12 cellular contexts compared by ENCODE assay signal in the genomic region with DNA sequence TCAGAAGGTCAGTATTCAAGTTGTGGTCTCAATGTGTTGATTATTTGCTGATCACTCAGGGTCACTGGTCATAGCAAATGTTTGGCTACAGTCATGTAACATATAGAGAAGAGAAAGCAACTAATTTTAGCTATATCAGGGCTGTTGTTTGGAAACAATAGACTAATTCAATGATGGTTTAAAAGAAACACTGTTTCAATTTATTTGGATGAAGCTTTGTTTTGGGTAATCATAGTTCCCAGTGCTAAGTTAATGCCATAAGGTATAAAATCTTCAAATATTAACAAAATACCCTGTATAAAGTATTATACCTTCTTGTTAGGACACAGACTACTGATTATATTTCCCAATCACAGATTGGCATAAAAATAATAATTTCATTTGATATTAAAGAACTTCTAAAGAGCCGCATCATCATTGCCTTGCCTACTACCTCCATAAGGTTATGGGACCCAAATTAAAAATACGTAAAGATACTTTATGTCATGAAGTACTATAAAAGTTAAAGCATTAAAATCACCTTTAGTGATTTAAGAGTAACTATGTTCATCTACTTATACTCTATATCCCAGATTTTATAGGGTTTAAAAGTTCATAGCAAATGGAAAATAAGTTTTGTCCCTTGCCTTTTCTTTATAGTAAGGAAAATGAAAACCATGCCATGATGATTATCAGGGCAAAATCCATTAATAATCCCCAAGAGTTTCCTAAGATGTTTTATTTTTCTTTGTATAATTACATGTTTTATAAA. TPM values are rescaled to one million over a fixed set of nuclear protein-coding genes. Genes with fewer than 3 reads are reported as not detected.
A peak's percentile ranks its signal among the peaks of the same experiment; 100 is the strongest.
DNase-seq lines count a peak whose midpoint lies in the region; ATAC-seq, FAIRE-seq and TF ChIP-seq lines count a peak whose summit lies in the region.
"Had no signal": no experiment of that assay in that cellular context is flagged by ENCODE, and none has a peak within 500 bp of the region (broad histone marks: within the 10 kb centered on the region; RNA-seq: fewer than 3 reads in every experiment).

No MANE protein-coding gene starts in this region.

- TF ChIP-seq CTCF in right atrium auricular region (IDR thresholded peaks at IDR 0.05) (no peak), kidney (IDR thresholded peaks at IDR 0.05; ENCODE audit: borderline replicate concordance, extremely low read depth, insufficient read depth) (no peak), upper lobe of left lung (IDR thresholded peaks at IDR 0.05) (no peak), endothelial cell (IDR thresholded peaks at IDR 0.05; ENCODE audit: unreplicated experiment) (no peak)

- no peak for TF ChIP-seq POLR2A in upper lobe of left lung (IDR thresholded peaks at IDR 0.05)

- H3K36me3 ChIP-seq in right atrium auricular region (no peaks in the 10 kb centered on the region), kidney (ENCODE audit: control insufficient read depth in 1 of 2, insufficient read depth in 2 of 2, low read length in 2 of 2) (no peaks in the 10 kb centered on the region), upper lobe of left lung (no peaks in the 10 kb centered on the region)

- FAIRE-seq in kidney (lab: Jason Lieb, UNC) = no peak

- peaks cover 27% of the 10 kb centered on the region for H3K36me3 Mint-ChIP-seq in activated naive CD8-positive, alpha-beta T cell treated with anti-CD3 and anti-CD28 coated beads, Interleukin-2, amount 10 ng/mL, durations not matched to agents 7 days and 5 days
- H3K36me3 Mint-ChIP-seq in endothelial cell (ENCODE audit: low read depth, unreplicated experiment) = no peaks in the 10 kb centered on the region

- H3K4me3 Mint-ChIP-seq in activated naive CD8-positive, alpha-beta T cell treated with anti-CD3 and anti-CD28 coated beads, Interleukin-2, amount 10 ng/mL, durations not matched to agents 7 days and 5 days = peak overlapping the region; percentile 52
- no peak overlapping the region for H3K4me3 Mint-ChIP-seq in endothelial cell (ENCODE audit: unreplicated experiment)

- ATAC-seq in left cardiac atrium (no peak), upper lobe of left lung (ENCODE audit: low FRiP score in 2 of 2) (no peak), GM18870 (IDR thresholded peaks at IDR 0.05; ENCODE audit: unreplicated experiment) (no peak)
- ATAC-seq in activated naive CD8-positive, alpha-beta T cell treated with anti-CD3 and anti-CD28 coated beads, Interleukin-2, amount 10 ng/mL, durations not matched to agents 7 days and 5 days (ENCODE audit: low read depth) = no peak
- ATAC-seq: left lobe of liver had no signal

- H3K27ac Mint-ChIP-seq in activated naive CD8-positive, alpha-beta T cell treated with anti-CD3 and anti-CD28 coated beads, Interleukin-2, amount 10 ng/mL, durations not matched to agents 7 days and 5 days = no peak overlapping the region
- no peak overlapping the region for H3K27ac Mint-ChIP-seq in endothelial cell (ENCODE audit: unreplicated experiment)

- H3K4me1 ChIP-seq in right atrium auricular region (peaks cover 0 to 84% of the 10 kb centered on the region in 2 donors), kidney (ENCODE audit: control insufficient read depth in 1 of 2, insufficient read depth in 1 of 2, low read depth in 1 of 2, low read length in 2 of 2) (peaks cover 0 to 27% of the 10 kb centered on the region in 2 donors), upper lobe of left lung (peaks cover 50 to 85% (median 75%) of the 10 kb centered on the region in 4 donors)

- H3K9me3 Mint-ChIP-seq in activated naive CD8-positive, alpha-beta T cell treated with anti-CD3 and anti-CD28 coated beads, Interleukin-2, amount 10 ng/mL, durations not matched to agents 7 days and 5 days = no peaks in the 10 kb centered on the region
- no peaks in the 10 kb centered on the region for H3K9me3 Mint-ChIP-seq in endothelial cell (ENCODE audit: unreplicated experiment)

- H3K9me3 ChIP-seq in right atrium auricular region (no peaks in the 10 kb centered on the region), kidney (ENCODE audit: control insufficient read depth in 1 of 2, low read length in 2 of 2) (no peaks in the 10 kb centered on the region), upper lobe of left lung (no peaks in the 10 kb centered on the region)

- WGBS in upper lobe of left lung, 2 donors = 71 to 76% methylated on average over 2 of the region's 2 CpGs

- H3K4me3 ChIP-seq in right atrium auricular region = peak overlapping the region; percentile 11 to 82
- peak overlapping the region; percentile 32 to 91 for H3K4me3 ChIP-seq in kidney (ENCODE audit: low read length in 2 of 2)
- H3K4me3 ChIP-seq in upper lobe of left lung = peak overlapping the region in 3 of 4 donors; percentile 1 to 93 (median 90)

- H3K9ac ChIP-seq in kidney (ENCODE audit: low read length in 2 of 2) = peak overlapping the region in 1 of 2 donors; percentile 31

- no peak for TF ChIP-seq EP300 in upper lobe of left lung (IDR thresholded peaks at IDR 0.05)

- peaks cover 59% of the 10 kb centered on the region for H3K4me1 Mint-ChIP-seq in activated naive CD8-positive, alpha-beta T cell treated with anti-CD3 and anti-CD28 coated beads, Interleukin-2, amount 10 ng/mL, durations not matched to agents 7 days and 5 days
- peaks cover 13% of the 10 kb centered on the region for H3K4me1 Mint-ChIP-seq in endothelial cell (ENCODE audit: unreplicated experiment)

- no peaks in the 10 kb centered on the region for H3K27me3 Mint-ChIP-seq in activated naive CD8-positive, alpha-beta T cell treated with anti-CD3 and anti-CD28 coated beads, Interleukin-2, amount 10 ng/mL, durations not matched to agents 7 days and 5 days
- no peaks in the 10 kb centered on the region for H3K27me3 Mint-ChIP-seq in endothelial cell (ENCODE audit: unreplicated experiment)

- DNase-seq in right atrium auricular region (ENCODE audit: low spot score) (no peak), left cardiac atrium (no peak), kidney (no peak), upper lobe of left lung (no peak), NCI-H524 (lab: John Stamatoyannopoulos, UW) (no peak), endothelial cell (ENCODE audit: low spot score) (no peak)
- DNase-seq in activated naive CD8-positive, alpha-beta T cell treated with anti-CD3 and anti-CD28 coated beads, Interleukin-2, amount 10 ng/mL, durations not matched to agents 7 days and 5 days = no peak
- DNase-seq: cerebellar nuclear complex, DMS79 treated with DMSO at 0.1 percent for 48 hours, T-helper 9 cell had no signal

- peak overlapping the region in 1 of 2 donors; percentile 99 for H3K27ac ChIP-seq in right atrium auricular region
- no peak overlapping the region for H3K27ac ChIP-seq in kidney (ENCODE audit: low read depth in 2 of 2, low read length in 2 of 2)
- peak overlapping the region in 1 of 4 donors; percentile 100 for H3K27ac ChIP-seq in upper lobe of left lung

- POLR2A ChIA-PET in activated naive CD8-positive, alpha-beta T cell treated with anti-CD3 and anti-CD28 coated beads, Interleukin-2, amount 10 ng/mL, durations not matched to agents 7 days and 5 days (lab: Charles Lee) = no interaction called here

- intact Hi-C loops in left cardiac atrium (cut with DNase I) = loop anchor here in 1 of 2 donors (5.0 kb wide), 1 partner anchor 70 kb away; no protein-coding TSS in a partner anchor
- intact Hi-C loops in kidney (cut with DNase I) = loop anchor here (10.0 kb wide), 1 partner anchor 393 kb away; no protein-coding TSS in a partner anchor

- no peaks in the 10 kb centered on the region for H3K27me3 ChIP-seq in right atrium auricular region
- H3K27me3 ChIP-seq in upper lobe of left lung = no peaks in the 10 kb centered on the region

RNA-seq across cellular contexts. Expression of a gene that starts 6.0 kb away (rescaled TPM):
- total RNA-seq in right atrium auricular region (10 to 100 TPM; 30.3 to 38.9 TPM), left cardiac atrium (10 to 100 TPM; 39.0 to 51.7 TPM), kidney (69.0 TPM), upper lobe of left lung (100 to 1,000 TPM in 1 of 6 donors, 10 to 100 TPM in 5; 44.5 to 101 (median 72.7) TPM), endothelial cell (ENCODE audit: unreplicated experiment) (9.9 TPM)
- total RNA-seq in activated naive CD8-positive, alpha-beta T cell treated with anti-CD3 and anti-CD28 coated beads, Interleukin-2, amount 10 ng/mL, durations not matched to agents 7 days and 5 days = 100 to 1,000 TPM in 1 of 2 experiments, 10 to 100 TPM in 1; 95.5 to 102 TPM
- polyA plus RNA-seq in kidney (ENCODE audit: insufficient read depth, low read depth, low replicate concordance) = 23.4 TPM
